Comparison of ENCODE assay signal across 8 cellular contexts in the genomic region with DNA sequence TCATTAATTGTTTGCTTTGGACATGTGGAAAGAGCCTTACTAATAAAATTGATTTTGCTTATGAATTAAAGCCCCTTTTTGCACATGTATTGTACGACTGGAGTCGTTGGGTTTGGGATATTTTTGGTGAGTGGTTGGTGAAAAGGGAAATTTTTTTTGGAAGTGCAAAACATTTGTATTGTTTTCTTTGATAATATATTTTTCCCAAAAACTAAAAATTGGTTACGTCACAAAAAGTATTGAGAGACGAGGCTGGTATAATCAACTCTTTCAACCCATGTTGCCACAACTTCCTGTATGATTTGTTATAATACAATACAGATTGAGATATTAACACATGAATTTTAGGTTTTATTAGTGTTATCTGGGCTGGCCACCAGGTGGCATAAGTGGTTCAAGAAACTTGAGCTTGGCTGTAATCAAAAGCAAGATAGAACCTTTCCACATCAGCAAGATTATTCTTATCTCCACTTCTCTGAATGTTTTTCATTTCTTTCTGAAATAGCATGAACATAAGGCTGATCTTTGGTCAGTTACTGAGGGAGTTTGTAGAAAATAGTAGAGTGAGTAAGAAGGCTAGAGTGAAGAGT.
DNase-seq lines count a peak whose midpoint lies in the region; ATAC-seq, FAIRE-seq and TF ChIP-seq lines count a peak whose summit lies in the region.

No MANE protein-coding gene starts in this region.

- no peaks in the 10 kb centered on the region for H3K4me1 ChIP-seq in adipocyte (ENCODE audit: control insufficient read depth, insufficient read depth, low read length)

- no peak overlapping the region for H3K4me3 ChIP-seq in NB4 (ENCODE audit: low read depth, low read length)
- no peak overlapping the region for H3K4me3 ChIP-seq in adipocyte (ENCODE audit: low read length)

- FAIRE-seq in G401.6 (lab: Jason Lieb, UNC): peak; percentile 84

- ATAC-seq in GM21737 (IDR thresholded peaks at IDR 0.05; ENCODE audit: unreplicated experiment): no peak

- H3K36me3 ChIP-seq in adipocyte (ENCODE audit: control insufficient read depth, insufficient read depth, low read length, severe bottlenecking): peaks cover 63% of the 10 kb centered on the region

- no peak for TF ChIP-seq POLR2A in NB4 (IDR thresholded peaks at IDR 0.05; ENCODE audit: extremely low read depth, insufficient read length)

- DNase-seq in NB4 (ENCODE audit: low read depth) (peak; percentile 70), T follicular helper cell (ENCODE audit: low read depth) (peak; percentile 61), adipocyte (ENCODE audit: low read depth) (peak; percentile 89), hepatic stellate cell (ENCODE audit: low spot score) (peak; percentile 38), GOT3 (lab: John Stamatoyannopoulos, UW) (no peak)
- DNase-seq in stimulated activated CD4-positive, alpha-beta T cell treated with anti-CD3 and anti-CD28 coated beads, Interleukin-12 subunit alpha, Interleukin-12 subunit beta, amount 100 ng/mL, for 48 hours (ENCODE audit: low read depth in 2 of 3, low spot score in 1 of 3): peak; percentile 15 to 61 (median 32)

- H3K9me3 ChIP-seq in adipocyte (ENCODE audit: control insufficient read depth, low read length): no peaks in the 10 kb centered on the region

- H3K27me3 ChIP-seq in adipocyte (replicated peaks; ENCODE audit: control insufficient read depth, insufficient read depth, low read length): no peaks in the 10 kb centered on the region

- no peak overlapping the region for H3K9ac ChIP-seq in adipocyte (ENCODE audit: low read length)

- TF ChIP-seq CTCF in NB4 (IDR thresholded peaks at IDR 0.05; ENCODE audit: low read depth, low read length): peak; percentile 55
